ENCODE assay signal across 21 cellular contexts in genomic region chr12:113397497-113398197, GRCh38. TPM values are rescaled to one million over a fixed set of nuclear protein-coding genes. Genes with fewer than 3 reads are reported as not detected.
DNase-seq lines count a peak whose midpoint lies in the region; ATAC-seq and TF ChIP-seq lines count a peak whose summit lies in the region.
"Had no signal": no experiment of that assay in that cellular context is flagged by ENCODE, and none has a peak within 500 bp of the region (broad histone marks: within the 10 kb centered on the region; RNA-seq: fewer than 3 reads in every experiment).

No MANE protein-coding gene starts in this region.

- H3K4me3 ChIP-seq in BLaER1 treated with 17β-estradiol and CSF1 and Interleukin-3, amounts not matched to agents 10 nM and 100 nM, result no peak overlapping the region
- H3K4me3 ChIP-seq in mammary epithelial cell (replicated peaks in 1 of 3; ENCODE audit: insufficient read depth in 1 of 3, low read depth in 2 of 3, low read length in 3 of 3), result no peak overlapping the region
- H3K4me3 ChIP-seq: SK-N-MC had no signal

- H3K9ac ChIP-seq in BLaER1 treated with 17β-estradiol and CSF1 and Interleukin-3, amounts not matched to agents 10 nM and 100 nM, result no peak overlapping the region
- H3K9ac ChIP-seq in mammary epithelial cell (ENCODE audit: insufficient read depth, low read length), result no peak overlapping the region
- H3K9ac ChIP-seq: KMS-11 had no signal

- peaks cover 0 to 6% (median 0%) of the 10 kb centered on the region in 11 experiments; a peak in 4 of 22 replicates for H3K36me3 ChIP-seq in BLaER1 treated with 17β-estradiol and CSF1 and Interleukin-3, amounts not matched to agents 10 nM and 100 nM
- H3K36me3 ChIP-seq in mammary epithelial cell (ENCODE audit: insufficient read depth, low read length), result no peaks in the 10 kb centered on the region

- H3K9me3 Mint-ChIP-seq in neural crest cell, result no peaks in the 10 kb centered on the region
- no peaks in the 10 kb centered on the region for H3K9me3 Mint-ChIP-seq in activated naive CD8-positive, alpha-beta T cell treated with anti-CD3 and anti-CD28 coated beads, Interleukin-2, amount 50 U/mL, for 24 hours
- H3K9me3 Mint-ChIP-seq: CD8-positive, alpha-beta memory T cell; HFFc6 had no signal

- CTCF ChIA-PET in mammary epithelial cell (lab: Charles Lee; ENCODE audit: low non-redundant PET), result no interaction called here

- no peak for ATAC-seq in activated naive CD8-positive, alpha-beta T cell treated with anti-CD3 and anti-CD28 coated beads, Interleukin-2, amount 50 U/mL, for 24 hours
- no peak for ATAC-seq in HG03432 (IDR thresholded peaks at IDR 0.05; ENCODE audit: unreplicated experiment)
- ATAC-seq in foreskin keratinocyte, result no peak

- no peak overlapping the region for H3K4me3 Mint-ChIP-seq in neural crest cell
- no peak overlapping the region for H3K4me3 Mint-ChIP-seq in activated naive CD8-positive, alpha-beta T cell treated with anti-CD3 and anti-CD28 coated beads, Interleukin-2, amount 50 U/mL, for 24 hours
- H3K4me3 Mint-ChIP-seq: CD8-positive, alpha-beta memory T cell; HFFc6 had no signal

- H3K27ac ChIP-seq in BLaER1 treated with 17β-estradiol and CSF1 and Interleukin-3, amounts not matched to agents 10 nM and 100 nM, result no peak overlapping the region
- H3K27ac ChIP-seq in cingulate gyrus (ENCODE audit: low read depth, low read length) (peak overlapping the region; percentile 54), mammary epithelial cell (ENCODE audit: insufficient read depth, low read depth, low read length) (no peak overlapping the region), foreskin keratinocyte (no peak overlapping the region)
- H3K27ac ChIP-seq: KMS-11 had no signal

- H3K9me3 ChIP-seq in BLaER1 treated with 17β-estradiol and CSF1 and Interleukin-3, amounts not matched to agents 10 nM and 100 nM (replicated peaks in 1 of 11), result peaks cover 0 to 8% (median 0%) of the 10 kb centered on the region in 11 experiments; a peak in 2 of 22 replicates
- no peaks in the 10 kb centered on the region for H3K9me3 ChIP-seq in mammary epithelial cell (replicated peaks; ENCODE audit: insufficient read depth, low read length)

- BruUV-seq in mammary epithelial cell (replicated peaks; lab: Mats Ljungman, UMichigan), result no TSS peak

- 42% methylated on average over 9 of the region's 10 CpGs for WGBS in mammary epithelial cell (ENCODE audit: low coverage, missing lambda C conversion rate)

- in situ Hi-C loops in mammary epithelial cell (cut with MboI; ENCODE audit: low sequenced_read_pairs in 2 of 2), result no loop called here

- peak overlapping the region in 9 of 11 experiments; percentile 35 to 83 (median 62); a peak in 16 of 22 replicates for H3K4me2 ChIP-seq in BLaER1 treated with 17β-estradiol and CSF1 and Interleukin-3, amounts not matched to agents 10 nM and 100 nM
- H3K4me2 ChIP-seq in mammary epithelial cell (ENCODE audit: insufficient read depth, low read depth, low read length), result no peak overlapping the region
- H3K4me2 ChIP-seq: KMS-11 had no signal

- H3K36me3 Mint-ChIP-seq in neural crest cell (ENCODE audit: low read depth), result no peaks in the 10 kb centered on the region
- H3K36me3 Mint-ChIP-seq in activated naive CD8-positive, alpha-beta T cell treated with anti-CD3 and anti-CD28 coated beads, Interleukin-2, amount 50 U/mL, for 24 hours (ENCODE audit: low read depth), result no peaks in the 10 kb centered on the region
- H3K36me3 Mint-ChIP-seq: CD8-positive, alpha-beta memory T cell had no signal

- DNase-seq in NCI-H1436 treated with DMSO at 0.1 percent for 48 hours (lab: John Stamatoyannopoulos, UW) (peak; percentile 18), neural crest cell (ENCODE audit: low read depth, low spot score) (no peak), mammary epithelial cell (no peak), foreskin keratinocyte (no peak)
- DNase-seq in activated naive CD8-positive, alpha-beta T cell treated with anti-CD3 and anti-CD28 coated beads, Interleukin-2, amount 50 U/mL, for 24 hours, result no peak
- DNase-seq: CD8-positive, alpha-beta memory T cell; DMS79 treated with DMSO at 0.1 percent for 48 hours; HFFc6; NCI-H1417 treated with DMSO at 0.1 percent for 48 hours; NCI-H2029; NCI-H2227 treated with DMSO at 0.1 percent for 48 hours; NCI-H510A treated with DMSO at 0.1 percent for 48 hours; Right ventricle myocardium superior had no signal

- peaks cover 7% of the 10 kb centered on the region for H3K27me3 Mint-ChIP-seq in neural crest cell (ENCODE audit: low read depth)
- H3K27me3 Mint-ChIP-seq in activated naive CD8-positive, alpha-beta T cell treated with anti-CD3 and anti-CD28 coated beads, Interleukin-2, amount 50 U/mL, for 24 hours, result peaks cover 4% of the 10 kb centered on the region

- H3K4me1 ChIP-seq in BLaER1 treated with 17β-estradiol and CSF1 and Interleukin-3, amounts not matched to agents 10 nM and 100 nM, result peaks cover 0 to 31% (median 17%) of the 10 kb centered on the region in 10 experiments; a peak in 16 of 20 replicates
- H3K4me1 ChIP-seq in mammary epithelial cell (ENCODE audit: insufficient read depth, low read length) (no peaks in the 10 kb centered on the region), foreskin keratinocyte (no peaks in the 10 kb centered on the region)

- intact Hi-C loops in mammary epithelial cell (cut with micrococcal nuclease), result no loop called here

- no peaks in the 10 kb centered on the region for H3K4me1 Mint-ChIP-seq in neural crest cell
- H3K4me1 Mint-ChIP-seq in activated naive CD8-positive, alpha-beta T cell treated with anti-CD3 and anti-CD28 coated beads, Interleukin-2, amount 50 U/mL, for 24 hours, result no peaks in the 10 kb centered on the region
- H3K4me1 Mint-ChIP-seq: CD8-positive, alpha-beta memory T cell had no signal

- peak overlapping the region; percentile 19 for H3K27ac Mint-ChIP-seq in neural crest cell (ENCODE audit: unreplicated experiment)
- H3K27ac Mint-ChIP-seq in activated naive CD8-positive, alpha-beta T cell treated with anti-CD3 and anti-CD28 coated beads, Interleukin-2, amount 50 U/mL, for 24 hours, result no peak overlapping the region
- H3K27ac Mint-ChIP-seq: CD8-positive, alpha-beta memory T cell; HFFc6 had no signal

- no peak for TF ChIP-seq CTCF in neural crest cell (conservative IDR thresholded peaks at IDR 0.05)
- TF ChIP-seq CTCF in mammary epithelial cell (conservative IDR thresholded peaks at IDR 0.05 in 1 of 2, IDR thresholded peaks at IDR 0.05 in 1 of 2; ENCODE audit: extremely low read depth in 1 of 2, insufficient read depth in 1 of 2, low read depth in 1 of 2, low read length in 2 of 2), result no peak
- no peak for TF ChIP-seq CTCF in foreskin keratinocyte (conservative IDR thresholded peaks at IDR 0.05)

- no peaks in the 10 kb centered on the region for H3K27me3 ChIP-seq in BLaER1 treated with 17β-estradiol and CSF1 and Interleukin-3, amounts not matched to agents 10 nM and 100 nM
- no peaks in the 10 kb centered on the region for H3K27me3 ChIP-seq in mammary epithelial cell (ENCODE audit: insufficient read depth, low read length)
- peaks cover 2% of the 10 kb centered on the region for H3K27me3 ChIP-seq in foreskin keratinocyte

- H2AFZ ChIP-seq in mammary epithelial cell (ENCODE audit: low read depth, low read length), result no peak overlapping the region

- no peaks in the 10 kb centered on the region for H3K79me2 ChIP-seq in mammary epithelial cell (ENCODE audit: insufficient read depth, low read length)

- peaks cover 0 to 6% (median 0%) of the 10 kb centered on the region in 11 experiments; a peak in 2 of 22 replicates for H4K20me1 ChIP-seq in BLaER1 treated with 17β-estradiol and CSF1 and Interleukin-3, amounts not matched to agents 10 nM and 100 nM
- H4K20me1 ChIP-seq in mammary epithelial cell (ENCODE audit: insufficient read depth, low read length), result no peaks in the 10 kb centered on the region

- dilution Hi-C loops in mammary epithelial cell (cut with HindIII; ENCODE audit: low sequenced_read_pairs), result no loop called here

RNA-seq across cellular contexts. Expression of gene SDS, which starts 6.0 kb away (rescaled TPM):
- total RNA-seq in neural crest cell, result not detected in 2 replicates
- total RNA-seq in mammary epithelial cell, result not detected
- polyA plus RNA-seq in mammary epithelial cell, result not detected
- not detected for polyA minus RNA-seq in mammary epithelial cell
- not detected in 2 replicates for total RNA-seq in foreskin keratinocyte
- polyA plus RNA-seq in foreskin keratinocyte, result not detected in 2 replicates
- total RNA-seq: A673, H4, HFFc6, HT-29, Right ventricle myocardium superior had no signal
- polyA plus RNA-seq: CD8-positive, alpha-beta memory T cell had no signal

RNA-seq across cellular contexts. Expression of gene SDSL, which starts 24.5 kb away (rescaled TPM):
- total RNA-seq in neural crest cell (1.5 and 3.3 TPM in 2 replicates), mammary epithelial cell (10 to 100 TPM in 1 of 2 donors, 1 to 10 TPM in 1; 5.7 to 10.8 TPM), foreskin keratinocyte (1.2 and 3.4 TPM in 2 replicates)
- polyA plus RNA-seq in mammary epithelial cell (6.1 TPM), foreskin keratinocyte (1.9 and 6.2 TPM in 2 replicates)
- 4.7 TPM for polyA minus RNA-seq in mammary epithelial cell
- polyA plus RNA-seq: CD8-positive, alpha-beta memory T cell had no signal

RNA-seq across cellular contexts. Expression of gene PLBD2, which starts 39.3 kb away (rescaled TPM):
- total RNA-seq in neural crest cell, result 33.4 and 36.6 TPM in 2 replicates
- 10 to 100 TPM; 41.8 to 42.8 TPM for total RNA-seq in mammary epithelial cell
- polyA plus RNA-seq in mammary epithelial cell, result 7.2 TPM
- polyA minus RNA-seq in mammary epithelial cell, result 52.6 TPM
- total RNA-seq in foreskin keratinocyte, result 10.0 and 11.7 TPM in 2 replicates
- polyA plus RNA-seq in foreskin keratinocyte, result 11.5 and 13.0 TPM in 2 replicates
